In genomic region chr12:32254260-32254659, GRCh38 we compare ENCODE assay signal across 24 cellular contexts.
"Had no signal": no experiment of that assay in that cellular context is flagged by ENCODE, and none has a peak within 500 bp of the region (broad histone marks: within the 10 kb centered on the region; RNA-seq: fewer than 3 reads in every experiment).

No MANE protein-coding gene starts in this region.

- H3K27me3 Mint-ChIP-seq: natural killer cell treated with Interleukin-12 subunit alpha and Interleukin-12 subunit beta and Interleukin-15 and Interleukin-18, amount 100 ng/mL, for 72 hours; type B pancreatic cell had no signal

- H3K36me3 ChIP-seq: esophagus squamous epithelium, lower lobe of right lung, neutrophil, pancreas, tibial artery had no signal

- DNase-seq: dermis blood vessel endothelial cell; effector memory CD4-positive, alpha-beta T cell; erythroblast; esophagus squamous epithelium; foreskin melanocyte; hypothalamus; immature natural killer cell; left ventricle myocardium superior; lower lobe of right lung; pancreas; stimulated activated CD4-positive, alpha-beta T cell treated with anti-CD3 and anti-CD28 coated beads, Interleukin-2, amount 100 ng/mL, for 24 hours; stimulated activated CD4-positive, alpha-beta T cell treated with anti-CD3 and anti-CD28 coated beads, Interleukin-4, amount 100 ng/mL, for 24 hours; stimulated activated naive CD8-positive, alpha-beta T cell treated with anti-CD3 and anti-CD28 coated beads, Interleukin-15, Interleukin-2, amounts not matched to agents 100 U/mL and 50 U/mL, for 24 hours; substantia nigra; testis; tibial artery had no signal

- FAIRE-seq: keratinocyte, pancreas had no signal

- H3K27me3 ChIP-seq: esophagus squamous epithelium, neutrophil, pancreas, testis, tibial artery had no signal

- H3K9me3 Mint-ChIP-seq: natural killer cell treated with Interleukin-12 subunit alpha and Interleukin-12 subunit beta and Interleukin-15 and Interleukin-18, amount 100 ng/mL, for 72 hours; type B pancreatic cell had no signal

- ATAC-seq: left ventricle myocardium superior; lower lobe of right lung; natural killer cell treated with Interleukin-12 subunit alpha and Interleukin-12 subunit beta and Interleukin-15 and Interleukin-18, amount 100 ng/mL, for 72 hours; pancreas; sciatic nerve; stimulated activated effector memory CD8-positive, alpha-beta T cell treated with anti-CD3 and anti-CD28 coated beads, Interleukin-12 subunit alpha, Interleukin-12 subunit beta, amount 100 ng/mL, for 72 hours; stimulated activated naive CD8-positive, alpha-beta T cell treated with anti-CD3 and anti-CD28 coated beads, Interleukin-15, Interleukin-2, amounts not matched to agents 100 U/mL and 50 U/mL, for 24 hours had no signal

- H3K27ac Mint-ChIP-seq: immature natural killer cell; natural killer cell treated with Interleukin-12 subunit alpha and Interleukin-12 subunit beta and Interleukin-15 and Interleukin-18, amount 100 ng/mL, for 72 hours; stimulated activated effector memory CD8-positive, alpha-beta T cell treated with anti-CD3 and anti-CD28 coated beads, Interleukin-12 subunit alpha, Interleukin-12 subunit beta, amount 100 ng/mL, for 72 hours had no signal

- H3K36me3 Mint-ChIP-seq: natural killer cell treated with Interleukin-12 subunit alpha and Interleukin-12 subunit beta and Interleukin-15 and Interleukin-18, amount 100 ng/mL, for 72 hours; stimulated activated effector memory CD8-positive, alpha-beta T cell treated with anti-CD3 and anti-CD28 coated beads, Interleukin-12 subunit alpha, Interleukin-12 subunit beta, amount 100 ng/mL, for 72 hours had no signal

- H3K4me3 ChIP-seq: coronary artery, esophagus squamous epithelium, lower lobe of right lung, pancreas, testis, tibial artery had no signal

- H3K4me1 ChIP-seq: lower lobe of right lung, pancreas, testis, tibial artery had no signal

- H3K27ac ChIP-seq: coronary artery, esophagus squamous epithelium, lower lobe of right lung, neutrophil, pancreas, testis, tibial artery had no signal

- H3K4me3 Mint-ChIP-seq: immature natural killer cell; natural killer cell treated with Interleukin-12 subunit alpha and Interleukin-12 subunit beta and Interleukin-15 and Interleukin-18, amount 100 ng/mL, for 72 hours; neural crest cell; stimulated activated effector memory CD8-positive, alpha-beta T cell treated with anti-CD3 and anti-CD28 coated beads, Interleukin-12 subunit alpha, Interleukin-12 subunit beta, amount 100 ng/mL, for 72 hours; type B pancreatic cell had no signal

- H3K9me3 ChIP-seq: esophagus squamous epithelium, neutrophil, pancreas, testis, tibial artery had no signal
